Comparison of ENCODE assay signal across 8 cellular contexts in genomic region chr22:24554316-24555159, GRCh38. TPM values are rescaled to one million over a fixed set of nuclear protein-coding genes. Genes with fewer than 3 reads are reported as not detected.
DNase-seq lines count a peak whose midpoint lies in the region; FAIRE-seq and TF ChIP-seq lines count a peak whose summit lies in the region.

TSS of gene GUCD1 (minus strand) at chr22:24555138. CDS start at chr22:24554991, 147 bp downstream.

- TSS peak; percentile 37 for BruUV-seq in endothelial cell of umbilical vein (replicated peaks; lab: Mats Ljungman, UMichigan)

- no peak for TF ChIP-seq CTCF in endothelial cell of umbilical vein (IDR thresholded peaks at IDR 0.05; ENCODE audit: extremely low read depth in 1 of 2, insufficient read depth in 1 of 2, low read depth in 1 of 2, low read length in 2 of 2)

- CTCF ChIA-PET in endothelial cell of umbilical vein (lab: Charles Lee), result interaction anchor here (1.0 kb wide), 1 partner anchor 380 kb away, joined by 3 read pairs; no protein-coding TSS in a partner anchor

- no peaks in the 10 kb centered on the region for H4K20me1 ChIP-seq in endothelial cell of umbilical vein (replicated peaks; ENCODE audit: control insufficient read depth, extremely low read depth, insufficient read depth, low read length)

- peak within 1 kb of the TSS; percentile 93 for H2AFZ ChIP-seq in endothelial cell of umbilical vein (ENCODE audit: low read depth, low read length)

- H3K4me3 ChIP-seq in HUES64 (ENCODE audit: low read length) (peak within 1 kb of the TSS; percentile 98), endothelial cell of umbilical vein (replicated peaks in 1 of 3; ENCODE audit: insufficient read depth in 1 of 3, low read depth in 1 of 3, low read length in 3 of 3) (peak within 1 kb of the TSS; percentile 71 to 90 (median 87)), stomach smooth muscle (ENCODE audit: low read length in 2 of 2) (peak within 1 kb of the TSS; percentile 91 to 98)

- peak; percentile 47 for FAIRE-seq in endothelial cell of umbilical vein (lab: Jason Lieb, UNC)

- DNase-seq in activated gamma-delta T cell treated with Interleukin-2 at 50 U/mL for 16 hours (peak; percentile 9), activated gamma-delta T cell (lab: John Stamatoyannopoulos, UW) (no peak), endothelial cell of umbilical vein (ENCODE audit: low read depth, low spot score) (peak; percentile 53), mucosa of gallbladder (ENCODE audit: low spot score) (no peak), HuH-7.5 (ENCODE audit: low spot score) (no peak)
- DNase-seq in activated CD4-positive, alpha-beta T cell treated with anti-CD3 and anti-CD28 coated beads, Interleukin-2, amount 50 U/mL, for 4 hours, result peak; percentile 11 to 29

- POLR2A ChIA-PET in endothelial cell of umbilical vein (lab: Charles Lee), result no interaction called here

- peak within 1 kb of the TSS; percentile 99 for H3K4me2 ChIP-seq in endothelial cell of umbilical vein (ENCODE audit: insufficient read depth, low read length)

- H3K9ac ChIP-seq in HUES64 (ENCODE audit: low read depth, low read length), result peak within 1 kb of the TSS; percentile 95
- peak within 1 kb of the TSS; percentile 97 for H3K9ac ChIP-seq in endothelial cell of umbilical vein (replicated peaks; ENCODE audit: extremely low read depth, insufficient read depth, low read length)
- peak within 1 kb of the TSS; percentile 94 to 97 for H3K9ac ChIP-seq in stomach smooth muscle (ENCODE audit: low read length in 2 of 2)

- H3K27me3 ChIP-seq in HUES64 (ENCODE audit: insufficient read depth, low read length), result no peaks in the 10 kb centered on the region
- H3K27me3 ChIP-seq in endothelial cell of umbilical vein (ENCODE audit: control insufficient read depth in 2 of 2, insufficient read depth in 2 of 2, low read length in 2 of 2), result no peaks in the 10 kb centered on the region
- H3K27me3 ChIP-seq in stomach smooth muscle (ENCODE audit: control insufficient read depth in 1 of 2, insufficient read depth in 2 of 2, low read length in 2 of 2), result no peaks in the 10 kb centered on the region

- H3K79me2 ChIP-seq in endothelial cell of umbilical vein (ENCODE audit: control insufficient read depth, insufficient read depth, low read length), result peaks cover 81% of the 10 kb centered on the region

- dilution Hi-C loops in endothelial cell of umbilical vein (cut with MboI; ENCODE audit: extremely low pct_ligation_motif_present, low sequenced_read_pairs), result no loop called here

- peaks cover 4% of the 10 kb centered on the region for H3K4me1 ChIP-seq in HUES64 (ENCODE audit: insufficient read depth, low read length)
- peaks cover 24% of the 10 kb centered on the region for H3K4me1 ChIP-seq in endothelial cell of umbilical vein (ENCODE audit: control insufficient read depth, extremely low read depth, insufficient read depth, low read length)
- peaks cover 48% of the 10 kb centered on the region for H3K4me1 ChIP-seq in stomach smooth muscle (ENCODE audit: control insufficient read depth, insufficient read depth, low read length)

- H3K9me1 ChIP-seq in endothelial cell of umbilical vein (replicated peaks; ENCODE audit: control insufficient read depth, extremely low read depth, insufficient read depth, low read length), result no peaks in the 10 kb centered on the region

- H3K27ac ChIP-seq in HUES64 (ENCODE audit: low read depth, low read length) (peak within 1 kb of the TSS; percentile 97), endothelial cell of umbilical vein (ENCODE audit: insufficient read depth, low read depth, low read length) (peak within 1 kb of the TSS; percentile 96), stomach smooth muscle (ENCODE audit: low read length) (peak within 1 kb of the TSS; percentile 99)

- TF ChIP-seq POLR2A in endothelial cell of umbilical vein (IDR thresholded peaks at IDR 0.05; ENCODE audit: low read depth, low read length), result peak; percentile 69

- H3K9me3 ChIP-seq in HUES64 (ENCODE audit: insufficient read depth, low read depth, low read length), result no peaks in the 10 kb centered on the region
- no peaks in the 10 kb centered on the region for H3K9me3 ChIP-seq in endothelial cell of umbilical vein (replicated peaks; ENCODE audit: control insufficient read depth, insufficient read depth, low read length)
- H3K9me3 ChIP-seq in stomach smooth muscle (ENCODE audit: control insufficient read depth in 2 of 2, low read length in 2 of 2), result no peaks in the 10 kb centered on the region

- H3K36me3 ChIP-seq in HUES64 (ENCODE audit: insufficient read depth, low read length) (peaks cover 24% of the 10 kb centered on the region), endothelial cell of umbilical vein (ENCODE audit: control insufficient read depth in 2 of 2, extremely low read depth in 1 of 2, insufficient read depth in 2 of 2, low read length in 2 of 2) (peaks cover 8 to 21% of the 10 kb centered on the region in 2 experiments), stomach smooth muscle (ENCODE audit: control insufficient read depth in 2 of 2, insufficient read depth in 2 of 2, low read length in 2 of 2) (peaks cover 15 to 23% of the 10 kb centered on the region in 2 donors)

- intact Hi-C loops in endothelial cell of umbilical vein (cut with micrococcal nuclease), result no loop called here

- WGBS in HUES64, result 2% methylated on average over 64 of the region's 64 CpGs

TF ChIP-seq in endothelial cell of umbilical vein, 7 proteins besides CTCF, POLR2A, EP300 and RAD21:
- TF ChIP-seq POLR2AphosphoS5 (IDR thresholded peaks at IDR 0.05; ENCODE audit: insufficient read depth, low read depth, low read length), result peak; percentile 60
- TF ChIP-seq MAX (IDR thresholded peaks at IDR 0.05; ENCODE audit: insufficient read depth, insufficient read length), result no peak
TF ChIP-seq in endothelial cell of umbilical vein: peak in this region for 1.

RNA-seq across cellular contexts. Expression of gene GUCD1, which starts in this region (rescaled TPM):
- 52.9 TPM for polyA plus RNA-seq in HUES64 (2013, experiment 1 of 2)
- polyA plus RNA-seq in HUES64 (2013, experiment 2 of 2), result 47.5 TPM
- 116 and 129 TPM in 2 replicates for total RNA-seq in endothelial cell of umbilical vein
- polyA plus RNA-seq in endothelial cell of umbilical vein, result 138 and 164 TPM in 2 replicates
- polyA plus RNA-seq in endothelial cell of umbilical vein (2011; cell fraction: cytosol; rRNA removed), result 133 and 145 TPM in 2 replicates
- 86.5 and 91.9 TPM in 2 replicates for polyA plus RNA-seq in endothelial cell of umbilical vein (2011; cell fraction: nucleus; rRNA removed)
- polyA plus RNA-seq in endothelial cell of umbilical vein (2012), result 69.4 and 80.6 TPM in 2 replicates
- 190 and 209 TPM in 2 replicates for polyA minus RNA-seq in endothelial cell of umbilical vein
- 70.1 TPM for polyA minus RNA-seq in endothelial cell of umbilical vein (2011; cell fraction: cytosol; rRNA and poly(A)+ RNA removed)
- 51.1 and 52.3 TPM in 2 replicates for polyA minus RNA-seq in endothelial cell of umbilical vein (2011; cell fraction: nucleus; rRNA and poly(A)+ RNA removed)
- total RNA-seq in mucosa of gallbladder, result 201 TPM

Comparison
In these comparisons a context has a peak if more than half of its experiments do, and no peak if none do; other contexts are left out.
1. DNase-seq: peak in activated gamma-delta T cell treated with Interleukin-2 at 50 U/mL for 16 hours (single experiment), activated CD4-positive, alpha-beta T cell treated with anti-CD3 and anti-CD28 coated beads, Interleukin-2, amount 50 U/mL, for 4 hours (2 of 2) and endothelial cell of umbilical vein (single experiment); none in activated gamma-delta T cell (single experiment), mucosa of gallbladder (single experiment) and HuH-7.5 (single experiment).
2. Peak in every context shown above with its lines, with median percentiles within 50 percentile points of each other: H3K27ac ChIP-seq, H3K4me3 ChIP-seq and H3K9ac ChIP-seq.